ENCODE assay signal across 15 cellular contexts in genomic region chr6:30443657-30444450, GRCh38. TPM values are rescaled to one million over a fixed set of nuclear protein-coding genes. Genes with fewer than 3 reads are reported as not detected.
DNase-seq lines count a peak whose midpoint lies in the region; ATAC-seq, FAIRE-seq and TF ChIP-seq lines count a peak whose summit lies in the region.
"Had no signal": no experiment of that assay in that cellular context is flagged by ENCODE, and none has a peak within 500 bp of the region (broad histone marks: within the 10 kb centered on the region; RNA-seq: fewer than 3 reads in every experiment).

No MANE protein-coding gene starts in this region.

- peaks cover 84% of the 10 kb centered on the region for H3K27me3 ChIP-seq in HUES48 (ENCODE audit: control insufficient read depth, insufficient read depth, low read length)
- H3K27me3 ChIP-seq in keratinocyte (ENCODE audit: control insufficient read depth, extremely low read depth, insufficient read depth, low read length), result peaks cover 59% of the 10 kb centered on the region

- H3K9ac ChIP-seq in HUES48 (ENCODE audit: low read depth, low read length) (no peak overlapping the region), keratinocyte (ENCODE audit: control insufficient read depth, extremely low read depth, insufficient read depth, low read length) (no peak overlapping the region)

- H3K36me3 ChIP-seq in HUES48 (ENCODE audit: control insufficient read depth, insufficient read depth, low read length), result no peaks in the 10 kb centered on the region
- H3K36me3 ChIP-seq in keratinocyte (ENCODE audit: control insufficient read depth in 2 of 2, extremely low read depth in 1 of 2, insufficient read depth in 2 of 2, low read length in 2 of 2), result no peaks in the 10 kb centered on the region
- H3K36me3 ChIP-seq: SJCRH30 had no signal

- H3K4me3 ChIP-seq in HUES48 (ENCODE audit: low read depth, low read length) (peak overlapping the region; percentile 27), astrocyte of the spinal cord (ENCODE audit: low read depth, low read length) (no peak overlapping the region), keratinocyte (ENCODE audit: control insufficient read depth in 2 of 3, extremely low read depth in 1 of 3, insufficient read depth in 2 of 3, low read depth in 1 of 3, low read length in 3 of 3) (peak overlapping the region in 1 of 3 experiments; percentile 29)
- H3K4me3 ChIP-seq: SJCRH30 had no signal

- H3K9me3 ChIP-seq in HUES48 (ENCODE audit: control insufficient read depth, insufficient read depth, low read length), result no peaks in the 10 kb centered on the region
- H3K9me3 ChIP-seq in keratinocyte (ENCODE audit: control insufficient read depth, low read depth, low read length), result no peaks in the 10 kb centered on the region
- H3K9me3 ChIP-seq: SJCRH30 had no signal

- no peaks in the 10 kb centered on the region for H3K79me2 ChIP-seq in keratinocyte (ENCODE audit: control insufficient read depth, insufficient read depth, low read length)

- dilution Hi-C loops in keratinocyte (cut with MboI; ENCODE audit: extremely low pct_ligation_motif_present, low sequenced_read_pairs), result no loop called here

- H3K9me1 ChIP-seq in keratinocyte (ENCODE audit: control insufficient read depth, extremely low read depth, insufficient read depth, low read length), result no peaks in the 10 kb centered on the region

- in situ Hi-C loops in astrocyte of the spinal cord (cut with HindIII; ENCODE audit: low sequenced_read_pairs), result no loop called here

- FAIRE-seq in keratinocyte (lab: Jason Lieb, UNC), result no peak
- FAIRE-seq: colon had no signal

- H3K27ac ChIP-seq in HUES48 (ENCODE audit: low read depth, low read length), result no peak overlapping the region
- no peak overlapping the region for H3K27ac ChIP-seq in keratinocyte (ENCODE audit: control insufficient read depth, insufficient read depth, low read length)
- H3K27ac ChIP-seq: SJCRH30 had no signal

- ATAC-seq in GM18870 (IDR thresholded peaks at IDR 0.05; ENCODE audit: unreplicated experiment), result no peak
- ATAC-seq in HG03175 (IDR thresholded peaks at IDR 0.05; ENCODE audit: unreplicated experiment), result no peak

- TF ChIP-seq CTCF in astrocyte of the spinal cord (IDR thresholded peaks at IDR 0.05; ENCODE audit: low read depth, low read length) (peak; percentile 15), keratinocyte (optimal IDR thresholded peaks at IDR 0.05 in 1 of 3, IDR thresholded peaks at IDR 0.05 in 1 of 3, conservative IDR thresholded peaks at IDR 0.05 in 1 of 3; ENCODE audit: extremely low read depth in 1 of 3, insufficient read depth in 2 of 3, low read length in 3 of 3) (no peak)

- peak overlapping the region; percentile 67 for H3K4me2 ChIP-seq in keratinocyte (ENCODE audit: control insufficient read depth, extremely low read depth, insufficient read depth, low read depth, low read length)

- peak overlapping the region; percentile 37 for H2AFZ ChIP-seq in keratinocyte (ENCODE audit: control insufficient read depth, low read length)

- no peaks in the 10 kb centered on the region for H3K4me1 ChIP-seq in HUES48 (ENCODE audit: control insufficient read depth, insufficient read depth, low read length)
- peaks cover 7% of the 10 kb centered on the region for H3K4me1 ChIP-seq in keratinocyte (ENCODE audit: control insufficient read depth, extremely low read depth, insufficient read depth, low read length)
- H3K4me1 ChIP-seq: SJCRH30 had no signal

- no peaks in the 10 kb centered on the region for H4K20me1 ChIP-seq in keratinocyte (ENCODE audit: control insufficient read depth, extremely low read depth, insufficient read depth, low read length)

- DNase-seq in Daoy (ENCODE audit: low read depth) (peak; percentile 84), astrocyte of the spinal cord (ENCODE audit: low read depth, low spot score) (peak; percentile 26), keratinocyte (ENCODE audit: low read depth, low spot score) (no peak), mesenteric fat pad (ENCODE audit: low spot score) (no peak), NCI-H446 (lab: John Stamatoyannopoulos, UW) (no peak)
- DNase-seq: activated gamma-delta T cell treated with Interleukin-2 at 50 U/mL for 16 hours; foreskin melanocyte; NCI-H345; SJCRH30; stimulated activated CD4-positive, alpha-beta T cell treated with anti-CD3 and anti-CD28 coated beads, Interleukin-2, amount 100 ng/mL, for 24 hours; stimulated activated naive CD4-positive, alpha-beta T cell treated with Interleukin-2 at 50 U/mL for 16 hours had no signal

RNA-seq across cellular contexts. Expression of gene HLA-E, which starts 45.5 kb away (rescaled TPM):
- 109 and 110 TPM in 2 replicates for total RNA-seq in Daoy (2014; rRNA removed; shearing (Covaris generic))
- 108 to 177 TPM (median 123 TPM) in 3 replicates for polyA plus RNA-seq in keratinocyte
- polyA plus RNA-seq in keratinocyte (2011; ENCODE audit: low read depth), result 103 TPM
- polyA plus RNA-seq in keratinocyte (2011; cell fraction: cytosol; rRNA removed), result 77.7 and 98.8 TPM in 2 replicates
- 209 and 216 TPM in 2 replicates for polyA plus RNA-seq in keratinocyte (2011; cell fraction: nucleus; rRNA removed)
- polyA plus RNA-seq in keratinocyte (2012; ENCODE audit: low replicate concordance), result 127 and 177 TPM in 2 replicates
- polyA minus RNA-seq in keratinocyte, result 97.8 to 136 TPM (median 115 TPM) in 3 replicates
- polyA minus RNA-seq in keratinocyte (2011; cell fraction: cytosol; rRNA and poly(A)+ RNA removed), result 130 TPM
- polyA minus RNA-seq in keratinocyte (2011; cell fraction: nucleus; rRNA and poly(A)+ RNA removed), result 141 and 156 TPM in 2 replicates
- 450 TPM for total RNA-seq in mesenteric fat pad

Comparison
In these comparisons a context has a peak if more than half of its experiments do, and no peak if none do; other contexts are left out.
1. DNase-seq: peak in Daoy (single experiment) and astrocyte of the spinal cord (single experiment); none in keratinocyte (single experiment), mesenteric fat pad (single experiment) and NCI-H446 (0 of 2).